Comparison of ENCODE assay signal across 8 cellular contexts in the genomic region with DNA sequence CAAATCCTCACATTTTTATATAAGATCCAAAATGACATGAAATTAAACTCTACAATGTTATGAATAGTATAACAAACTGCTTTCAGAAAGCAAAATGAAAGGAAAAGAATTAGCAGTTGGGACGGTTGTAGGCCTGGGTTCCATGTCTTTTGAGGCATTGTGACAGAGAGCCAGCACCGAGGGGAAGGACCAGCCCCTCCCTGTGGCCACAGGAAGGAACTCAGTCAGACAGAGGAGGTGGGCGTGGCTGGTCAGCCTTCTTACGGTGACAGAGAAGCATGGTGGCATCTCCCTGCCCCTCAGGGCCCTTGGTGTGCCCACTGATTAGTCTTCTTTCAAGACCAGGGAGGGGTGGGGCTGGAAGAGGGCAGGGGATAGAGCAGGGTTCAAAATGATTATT. TPM values are rescaled to one million over a fixed set of nuclear protein-coding genes. Genes with fewer than 3 reads are reported as not detected.
DNase-seq lines count a peak whose midpoint lies in the region; ATAC-seq and TF ChIP-seq lines count a peak whose summit lies in the region.

No MANE protein-coding gene starts in this region.

- H3K27ac Mint-ChIP-seq in activated T-helper 2 cell treated with anti-CD3 and anti-CD28 coated beads, Interferon-gamma antibody, Interleukin-2, Interleukin-4, amounts not matched to agents 10 μg/mL and 5 μg/mL and 100 μg/mL, durations not matched to agents 14 hours and 24 hours and 36 hours = no peak overlapping the region

- intact Hi-C loops in activated T-helper 2 cell treated with anti-CD3 and anti-CD28 coated beads, Interferon-gamma antibody, Interleukin-2, Interleukin-4, amounts not matched to agents 10 μg/mL and 5 μg/mL and 100 μg/mL, durations not matched to agents 14 hours and 24 hours and 36 hours (cut with micrococcal nuclease) = no loop called here

- H3K79me2 ChIP-seq in hepatocyte = peaks cover 11% of the 10 kb centered on the region

- H3K36me3 ChIP-seq in hepatocyte (replicated peaks; ENCODE audit: insufficient read depth, low read depth) = no peaks in the 10 kb centered on the region

- peaks cover 16% of the 10 kb centered on the region for H3K4me1 ChIP-seq in hepatocyte (ENCODE audit: insufficient read depth)

- H3K4me3 Mint-ChIP-seq in activated T-helper 2 cell treated with anti-CD3 and anti-CD28 coated beads, Interferon-gamma antibody, Interleukin-2, Interleukin-4, amounts not matched to agents 10 μg/mL and 5 μg/mL and 100 μg/mL, durations not matched to agents 14 hours and 24 hours and 36 hours (ENCODE audit: low read depth) = no peak overlapping the region

- peaks cover 25% of the 10 kb centered on the region for H3K4me1 Mint-ChIP-seq in activated T-helper 2 cell treated with anti-CD3 and anti-CD28 coated beads, Interferon-gamma antibody, Interleukin-2, Interleukin-4, amounts not matched to agents 10 μg/mL and 5 μg/mL and 100 μg/mL, durations not matched to agents 14 hours and 24 hours and 36 hours (ENCODE audit: low read depth)

- H3K27me3 Mint-ChIP-seq in activated T-helper 2 cell treated with anti-CD3 and anti-CD28 coated beads, Interferon-gamma antibody, Interleukin-2, Interleukin-4, amounts not matched to agents 10 μg/mL and 5 μg/mL and 100 μg/mL, durations not matched to agents 14 hours and 24 hours and 36 hours (ENCODE audit: low read depth) = no peaks in the 10 kb centered on the region

- TF ChIP-seq CTCF in HFF-Myc (IDR thresholded peaks at IDR 0.05; ENCODE audit: low read depth, low read length, missing control alignments) (peak; percentile 54), hepatocyte (IDR thresholded peaks at IDR 0.05; ENCODE audit: poor library complexity) (peak; percentile 29)

- peaks cover 7% of the 10 kb centered on the region for H4K20me1 ChIP-seq in hepatocyte (ENCODE audit: insufficient read depth, poor library complexity, severe bottlenecking)

- H3K4me2 ChIP-seq in hepatocyte = no peak overlapping the region

- H3K27me3 ChIP-seq in hepatocyte = no peaks in the 10 kb centered on the region

- peaks cover 25% of the 10 kb centered on the region for H3K36me3 Mint-ChIP-seq in activated T-helper 2 cell treated with anti-CD3 and anti-CD28 coated beads, Interferon-gamma antibody, Interleukin-2, Interleukin-4, amounts not matched to agents 10 μg/mL and 5 μg/mL and 100 μg/mL, durations not matched to agents 14 hours and 24 hours and 36 hours (ENCODE audit: low read depth)

- no peaks in the 10 kb centered on the region for H3K9me3 ChIP-seq in hepatocyte (ENCODE audit: low read depth)

- no peaks in the 10 kb centered on the region for H3K9me2 ChIP-seq in hepatocyte (replicated peaks; ENCODE audit: insufficient read depth)

- H2AFZ ChIP-seq in hepatocyte = no peak overlapping the region

- DNase-seq in DMS 273 (lab: John Stamatoyannopoulos, UW; ENCODE audit: unreplicated experiment) (peak; percentile 74), DMS 273 treated with DMSO at 0.1 percent for 48 hours (lab: John Stamatoyannopoulos, UW) (no peak), HFF-Myc (ENCODE audit: extremely low read depth, low read depth) (no peak), NOMO-1 (lab: John Stamatoyannopoulos, UW; ENCODE audit: unreplicated experiment in 2 of 2) (peak; percentile 76 to 80), hepatocyte (ENCODE audit: low spot score) (peak; percentile 62), ureter (ENCODE audit: low spot score) (peak; percentile 74)
- DNase-seq in activated T-helper 2 cell treated with anti-CD3 and anti-CD28 coated beads, Interferon-gamma antibody, Interleukin-2, Interleukin-4, amounts not matched to agents 10 μg/mL and 5 μg/mL and 100 μg/mL, durations not matched to agents 14 hours and 24 hours and 36 hours (ENCODE audit: low spot score) = peak; percentile 36

- no peaks in the 10 kb centered on the region for H3K9me3 Mint-ChIP-seq in activated T-helper 2 cell treated with anti-CD3 and anti-CD28 coated beads, Interferon-gamma antibody, Interleukin-2, Interleukin-4, amounts not matched to agents 10 μg/mL and 5 μg/mL and 100 μg/mL, durations not matched to agents 14 hours and 24 hours and 36 hours

- 37% methylated on average over 4 of the region's 4 CpGs for WGBS in hepatocyte (ENCODE audit: low lambda C conversion rate, missing lambda C conversion rate)

- ATAC-seq in GM21717 (IDR thresholded peaks at IDR 0.05; ENCODE audit: unreplicated experiment) = no peak

- no peak overlapping the region for H3K4me3 ChIP-seq in HFF-Myc (replicated peaks; ENCODE audit: low read depth, low read length)
- H3K4me3 ChIP-seq in hepatocyte = no peak overlapping the region

- H3K27ac ChIP-seq in hepatocyte = no peak overlapping the region

RNA-seq across cellular contexts. Expression of gene ZNF319, which starts 5.7 kb away (rescaled TPM):
- 7.3 and 8.9 TPM in 2 replicates for total RNA-seq in activated T-helper 2 cell treated with anti-CD3 and anti-CD28 coated beads, Interferon-gamma antibody, Interleukin-2, Interleukin-4, amounts not matched to agents 10 μg/mL and 5 μg/mL and 100 μg/mL, durations not matched to agents 14 hours and 24 hours and 36 hours
- 4.0 and 5.3 TPM in 2 replicates for total RNA-seq in hepatocyte
- polyA plus RNA-seq in hepatocyte = 5.2 and 8.3 TPM in 2 replicates
- 24.7 TPM for total RNA-seq in ureter

RNA-seq across cellular contexts. Expression of gene USB1, which starts 6.4 kb away (rescaled TPM):
- 51.6 and 57.8 TPM in 2 replicates for total RNA-seq in activated T-helper 2 cell treated with anti-CD3 and anti-CD28 coated beads, Interferon-gamma antibody, Interleukin-2, Interleukin-4, amounts not matched to agents 10 μg/mL and 5 μg/mL and 100 μg/mL, durations not matched to agents 14 hours and 24 hours and 36 hours
- 17.6 and 18.2 TPM in 2 replicates for total RNA-seq in hepatocyte
- 45.3 and 47.7 TPM in 2 replicates for polyA plus RNA-seq in hepatocyte
- total RNA-seq in ureter = 50.5 TPM

RNA-seq across cellular contexts. Expression of gene CNGB1, which starts 23.9 kb away (rescaled TPM):
- total RNA-seq in activated T-helper 2 cell treated with anti-CD3 and anti-CD28 coated beads, Interferon-gamma antibody, Interleukin-2, Interleukin-4, amounts not matched to agents 10 μg/mL and 5 μg/mL and 100 μg/mL, durations not matched to agents 14 hours and 24 hours and 36 hours = not detected in 2 replicates
- total RNA-seq in hepatocyte = not detected in 2 replicates
- polyA plus RNA-seq in hepatocyte = not detected in 2 replicates
- total RNA-seq in ureter = 1.5 TPM

RNA-seq across cellular contexts. Expression of gene MMP15, which starts 30.8 kb away (rescaled TPM):
- total RNA-seq in activated T-helper 2 cell treated with anti-CD3 and anti-CD28 coated beads, Interferon-gamma antibody, Interleukin-2, Interleukin-4, amounts not matched to agents 10 μg/mL and 5 μg/mL and 100 μg/mL, durations not matched to agents 14 hours and 24 hours and 36 hours = 1.3 and 1.9 TPM in 2 replicates
- total RNA-seq in hepatocyte (34.2 and 39.0 TPM in 2 replicates), ureter (15.4 TPM)
- polyA plus RNA-seq in hepatocyte = 56.1 and 63.4 TPM in 2 replicates

Comparison
In these comparisons a context has a peak if more than half of its experiments do, and no peak if none do; other contexts are left out.
1. DNase-seq: peak in DMS 273 (single experiment), NOMO-1 (2 of 2), activated T-helper 2 cell treated with anti-CD3 and anti-CD28 coated beads, Interferon-gamma antibody, Interleukin-2, Interleukin-4, amounts not matched to agents 10 μg/mL and 5 μg/mL and 100 μg/mL, durations not matched to agents 14 hours and 24 hours and 36 hours (single experiment), hepatocyte (single experiment) and ureter (single experiment); none in DMS 273 treated with DMSO at 0.1 percent for 48 hours (single experiment) and HFF-Myc (single experiment).